ENCODE assay signal across 1 cellular context in the genomic region with DNA sequence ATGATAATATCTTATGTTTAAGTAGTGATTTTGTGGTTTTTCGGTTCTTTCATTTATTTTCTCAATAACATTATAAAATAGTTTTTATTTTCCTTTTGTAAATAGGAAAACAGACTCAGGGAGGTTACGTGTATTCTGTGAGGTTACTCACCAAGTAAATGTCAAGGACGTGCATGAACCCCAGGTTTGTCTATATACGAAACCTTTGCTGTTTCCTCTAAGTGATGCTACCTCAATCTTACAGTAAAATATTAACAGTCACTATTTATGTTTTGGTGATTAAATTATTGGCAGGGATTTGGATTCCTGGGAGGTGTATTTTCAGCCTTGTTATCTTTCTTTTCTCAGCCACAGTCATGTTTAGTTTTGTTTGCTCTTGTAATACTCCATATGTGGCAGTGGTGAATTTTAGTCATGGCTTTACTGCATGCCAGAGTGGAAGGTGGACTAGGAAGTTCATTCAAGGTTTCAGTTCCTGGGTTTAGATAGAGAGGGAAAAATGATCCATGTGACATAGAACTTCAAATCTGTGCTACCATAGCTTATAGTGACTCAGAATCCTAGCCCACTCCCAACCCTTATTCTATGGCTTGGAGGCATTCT.
TF ChIP-seq lines count a peak whose summit lies in the region.

No MANE protein-coding gene starts in this region.

TF ChIP-seq in IMR-90, 13 proteins besides CTCF, POLR2A, EP300 and RAD21 (continued from another document):
- TF ChIP-seq, protein P1, sequence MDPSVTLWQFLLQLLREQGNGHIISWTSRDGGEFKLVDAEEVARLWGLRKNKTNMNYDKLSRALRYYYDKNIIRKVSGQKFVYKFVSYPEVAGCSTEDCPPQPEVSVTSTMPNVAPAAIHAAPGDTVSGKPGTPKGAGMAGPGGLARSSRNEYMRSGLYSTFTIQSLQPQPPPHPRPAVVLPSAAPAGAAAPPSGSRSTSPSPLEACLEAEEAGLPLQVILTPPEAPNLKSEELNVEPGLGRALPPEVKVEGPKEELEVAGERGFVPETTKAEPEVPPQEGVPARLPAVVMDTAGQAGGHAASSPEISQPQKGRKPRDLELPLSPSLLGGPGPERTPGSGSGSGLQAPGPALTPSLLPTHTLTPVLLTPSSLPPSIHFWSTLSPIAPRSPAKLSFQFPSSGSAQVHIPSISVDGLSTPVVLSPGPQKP (IDR thresholded peaks at IDR 0.05; ENCODE audit: borderline replicate concordance, low read depth, low read length), result no peak
- TF ChIP-seq BHLHE40 (IDR thresholded peaks at IDR 0.05; ENCODE audit: low read depth, low read length) (no peak), RCOR1 (IDR thresholded peaks at IDR 0.05; ENCODE audit: insufficient replicate concordance, low read length) (no peak), RFX5 (IDR thresholded peaks at IDR 0.05; ENCODE audit: low read depth, low read length) (no peak), MAZ (IDR thresholded peaks at IDR 0.05; ENCODE audit: borderline replicate concordance, low read depth, low read length) (no peak), MXI1 (IDR thresholded peaks at IDR 0.05; ENCODE audit: borderline replicate concordance, low read depth, low read length) (no peak), CHD1 (IDR thresholded peaks at IDR 0.05; ENCODE audit: low read depth, low read length) (no peak), NFE2L2 (IDR thresholded peaks at IDR 0.05; ENCODE audit: low read depth, low read length) (no peak), MAFK (IDR thresholded peaks at IDR 0.05; ENCODE audit: low read depth, low read length) (no peak), FOS (IDR thresholded peaks at IDR 0.05; ENCODE audit: low read depth, low read length) (no peak)
- TF ChIP-seq, protein P2, sequence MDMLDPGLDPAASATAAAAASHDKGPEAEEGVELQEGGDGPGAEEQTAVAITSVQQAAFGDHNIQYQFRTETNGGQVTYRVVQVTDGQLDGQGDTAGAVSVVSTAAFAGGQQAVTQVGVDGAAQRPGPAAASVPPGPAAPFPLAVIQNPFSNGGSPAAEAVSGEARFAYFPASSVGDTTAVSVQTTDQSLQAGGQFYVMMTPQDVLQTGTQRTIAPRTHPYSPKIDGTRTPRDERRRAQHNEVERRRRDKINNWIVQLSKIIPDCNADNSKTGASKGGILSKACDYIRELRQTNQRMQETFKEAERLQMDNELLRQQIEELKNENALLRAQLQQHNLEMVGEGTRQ (IDR thresholded peaks at IDR 0.05; ENCODE audit: low read depth, low read length), result no peak
